1 cellular context compared by ENCODE assay signal in the genomic region with DNA sequence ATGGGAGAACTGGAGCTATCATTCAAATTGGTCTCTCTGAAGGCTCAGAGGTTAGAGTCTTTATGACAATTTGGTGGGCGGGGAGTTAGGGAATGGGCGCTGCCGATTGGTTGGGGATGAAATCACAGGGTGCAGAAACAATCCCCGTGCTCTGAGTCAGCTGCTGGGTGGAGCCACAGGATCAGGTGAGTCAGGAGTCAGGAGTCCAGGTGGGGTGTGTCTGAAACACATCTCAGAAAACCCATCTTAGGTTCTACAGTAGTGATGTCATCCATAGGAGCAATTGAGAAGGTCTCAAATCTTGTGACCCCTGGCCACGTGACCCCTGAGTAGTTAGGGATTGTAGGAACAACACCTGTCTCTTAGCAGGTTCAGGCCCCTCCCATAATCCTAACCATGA.
TF ChIP-seq lines count a peak whose summit lies in the region.

No MANE protein-coding gene starts in this region.

TF ChIP-seq in SK-N-SH treated with all-trans-retinoic acid at 6 μM for 48 hours, 23 proteins besides CTCF, POLR2A, EP300 and RAD21 (continued from another document):
- TF ChIP-seq, protein P1, sequence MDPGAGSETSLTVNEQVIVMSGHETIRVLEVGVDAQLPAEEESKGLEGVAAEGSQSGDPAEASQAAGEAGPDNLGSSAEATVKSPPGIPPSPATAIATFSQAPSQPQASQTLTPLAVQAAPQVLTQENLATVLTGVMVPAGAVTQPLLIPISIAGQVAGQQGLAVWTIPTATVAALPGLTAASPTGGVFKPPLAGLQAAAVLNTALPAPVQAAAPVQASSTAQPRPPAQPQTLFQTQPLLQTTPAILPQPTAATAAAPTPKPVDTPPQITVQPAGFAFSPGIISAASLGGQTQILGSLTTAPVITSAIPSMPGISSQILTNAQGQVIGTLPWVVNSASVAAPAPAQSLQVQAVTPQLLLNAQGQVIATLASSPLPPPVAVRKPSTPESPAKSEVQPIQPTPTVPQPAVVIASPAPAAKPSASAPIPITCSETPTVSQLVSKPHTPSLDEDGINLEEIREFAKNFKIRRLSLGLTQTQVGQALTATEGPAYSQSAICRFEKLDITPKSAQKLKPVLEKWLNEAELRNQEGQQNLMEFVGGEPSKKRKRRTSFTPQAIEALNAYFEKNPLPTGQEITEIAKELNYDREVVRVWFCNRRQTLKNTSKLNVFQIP (CRISPR knock-in tag; IDR thresholded peaks at IDR 0.05; ENCODE audit: borderline replicate concordance, low read depth): no peak
- TF ChIP-seq ZNF565 (CRISPR knock-in tag; conservative IDR thresholded peaks at IDR 0.05; ENCODE audit: low read depth): no peak
